ENCODE assay signal across 1 cellular context in genomic region chr10:32347363-32347735, GRCh38.
TF ChIP-seq lines count a peak whose summit lies in the region.

No MANE protein-coding gene starts in this region.

TF ChIP-seq in GM12878, 131 proteins besides CTCF, POLR2A, EP300 and RAD21 (continued from another document):
- TF ChIP-seq ZNF24 (IDR thresholded peaks at IDR 0.05) (0 out of 2 replicates have a peak, but pooled peaks have one; percentile 51), STAT1 (conservative IDR thresholded peaks at IDR 0.05) (no peak), LARP7 (IDR thresholded peaks at IDR 0.05) (peak; percentile 84), BACH1 (IDR thresholded peaks at IDR 0.05; ENCODE audit: borderline replicate concordance) (0 out of 2 replicates have a peak, but pooled peaks have one; percentile 18), STAT3 (IDR thresholded peaks at IDR 0.05; ENCODE audit: low read depth, low read length) (no peak), ZNF217 (IDR thresholded peaks at IDR 0.05) (peak; percentile 57; the same call in 1 of the 2 replicates), ELK1 (IDR thresholded peaks at IDR 0.05; ENCODE audit: low read depth, low read length) (no peak), ASH2L (IDR thresholded peaks at IDR 0.05; ENCODE audit: borderline replicate concordance, low read depth) (no peak; the same call in 1 of the 2 replicates), MYB (IDR thresholded peaks at IDR 0.05; ENCODE audit: borderline replicate concordance, low read depth, low read length) (no peak)
